ENCODE assay signal across 10 cellular contexts in genomic region chr14:69395929-69396328, GRCh38. TPM values are rescaled to one million over a fixed set of nuclear protein-coding genes. Genes with fewer than 3 reads are reported as not detected.
DNase-seq lines count a peak whose midpoint lies in the region; ATAC-seq and TF ChIP-seq lines count a peak whose summit lies in the region.
"Had no signal": no experiment of that assay in that cellular context is flagged by ENCODE, and none has a peak within 500 bp of the region (broad histone marks: within the 10 kb centered on the region; RNA-seq: fewer than 3 reads in every experiment).

No MANE protein-coding gene starts in this region.

- peaks cover 9% of the 10 kb centered on the region for H3K79me1 ChIP-seq in neuronal stem cell (ENCODE audit: low read depth, low read length)

- H3K36me3 Mint-ChIP-seq in CD8-positive, alpha-beta T cell = peaks cover 66% of the 10 kb centered on the region
- H3K36me3 Mint-ChIP-seq in endodermal cell (ENCODE audit: low read depth) = peaks cover 54% of the 10 kb centered on the region

- H3K27me3 Mint-ChIP-seq in CD8-positive, alpha-beta T cell (ENCODE audit: low read depth) = no peaks in the 10 kb centered on the region
- no peaks in the 10 kb centered on the region for H3K27me3 Mint-ChIP-seq in endodermal cell (ENCODE audit: insufficient read depth)

- TF ChIP-seq CTCF in A673 (conservative IDR thresholded peaks at IDR 0.05; ENCODE audit: low read depth, low read length) = no peak
- TF ChIP-seq CTCF in CD8-positive, alpha-beta T cell (IDR thresholded peaks at IDR 0.05) = no peak
- no peak for TF ChIP-seq CTCF in endodermal cell (conservative IDR thresholded peaks at IDR 0.05)

- H3K14ac ChIP-seq in neuronal stem cell (ENCODE audit: low read length) = no peak overlapping the region

- H3K4me2 ChIP-seq in neuronal stem cell (ENCODE audit: insufficient read depth, low read length, poor library complexity, severe bottlenecking) = no peak overlapping the region

- CTCF ChIA-PET in A673 (lab: Charles Lee) = no interaction called here
- CTCF ChIA-PET in CD8-positive, alpha-beta T cell (lab: Charles Lee) = no interaction called here

- H3K27me3 ChIP-seq in A673 (replicated peaks; ENCODE audit: insufficient read depth, low read depth, low read length, poor library complexity) (no peaks in the 10 kb centered on the region), endodermal cell (ENCODE audit: control insufficient read depth, insufficient read depth, low read length, poor library complexity, severe bottlenecking) (no peaks in the 10 kb centered on the region), neuronal stem cell (ENCODE audit: control insufficient read depth in 3 of 3, insufficient read depth in 3 of 3, low read depth in 1 of 3, low read length in 3 of 3) (no peaks in the 10 kb centered on the region)
- H3K27me3 ChIP-seq in CD8-positive, alpha-beta T cell (ENCODE audit: insufficient read depth, low read length) = no peaks in the 10 kb centered on the region
- H3K27me3 ChIP-seq: breast epithelium had no signal

- peaks cover 79% of the 10 kb centered on the region for H3K4me1 Mint-ChIP-seq in CD8-positive, alpha-beta T cell (ENCODE audit: low read depth)
- peaks cover 25% of the 10 kb centered on the region for H3K4me1 Mint-ChIP-seq in endodermal cell

- H3K9ac ChIP-seq in SK-N-MC (ENCODE audit: insufficient read length) = peak overlapping the region; percentile 56
- H3K9ac ChIP-seq in endodermal cell (ENCODE audit: extremely low read depth, low read length, poor library complexity, severe bottlenecking) = no peak overlapping the region
- no peak overlapping the region for H3K9ac ChIP-seq in neuronal stem cell (ENCODE audit: low read depth, low read length, poor library complexity)

- H3K18ac ChIP-seq in neuronal stem cell (ENCODE audit: low read length) = no peak overlapping the region

- H3K4me3 ChIP-seq in A673 (ENCODE audit: low read depth, low read length, poor library complexity, severe bottlenecking) (peak overlapping the region; percentile 80), SK-N-MC (peak overlapping the region; percentile 45), endodermal cell (ENCODE audit: low read length) (peak overlapping the region; percentile 95), neuronal stem cell (ENCODE audit: low read length in 2 of 2) (no peak overlapping the region)
- no peak overlapping the region for H3K4me3 ChIP-seq in CD8-positive, alpha-beta T cell (ENCODE audit: low read depth, low read length)

- intact Hi-C loops in A673 (cut with micrococcal nuclease; ENCODE audit: unreplicated experiment) = no loop called here
- intact Hi-C loops in CD8-positive, alpha-beta T cell (cut with DNase I, micrococcal nuclease) = loop anchor here (5.0 to 10.0 kb wide), 7 partner anchors 216 to 1926 kb away; partner anchors contain the start of genes SIPA1L1 (in 2 of the 2), RAD51B (in 1 of the 2), RDH11 (in 1 of the 2) and SRSF5 (in 1 of the 2)

- no peak overlapping the region for H2BK5ac ChIP-seq in neuronal stem cell (ENCODE audit: low read length)

- no peak overlapping the region for H2AFZ ChIP-seq in neuronal stem cell (ENCODE audit: low read length)

- H3K9me3 ChIP-seq in A673 (ENCODE audit: low read depth, low read length, poor library complexity, severe bottlenecking) (no peaks in the 10 kb centered on the region), SK-N-MC (ENCODE audit: low read depth, low read length) (no peaks in the 10 kb centered on the region), endodermal cell (ENCODE audit: control insufficient read depth, low read length) (no peaks in the 10 kb centered on the region), neuronal stem cell (replicated peaks in 1 of 2; ENCODE audit: control insufficient read depth in 2 of 2, insufficient read depth in 1 of 2, low read depth in 1 of 2, low read length in 2 of 2) (peaks cover 0 to 2% of the 10 kb centered on the region in 2 donors)
- no peaks in the 10 kb centered on the region for H3K9me3 ChIP-seq in CD8-positive, alpha-beta T cell (ENCODE audit: low read length)
- H3K9me3 ChIP-seq: breast epithelium had no signal

- no peak overlapping the region for H4K91ac ChIP-seq in neuronal stem cell (ENCODE audit: low read depth, low read length, poor library complexity)

- no peak overlapping the region for H3K4ac ChIP-seq in neuronal stem cell (ENCODE audit: low read length)

- peak overlapping the region; percentile 5 for H3K4me3 Mint-ChIP-seq in CD8-positive, alpha-beta T cell
- peak overlapping the region; percentile 93 for H3K4me3 Mint-ChIP-seq in endodermal cell

- no peak overlapping the region for H2BK120ac ChIP-seq in neuronal stem cell (ENCODE audit: low read depth, low read length)

- H2AK5ac ChIP-seq in neuronal stem cell (ENCODE audit: low read depth, low read length) = no peak overlapping the region

- H3K27ac Mint-ChIP-seq in CD8-positive, alpha-beta T cell = no peak overlapping the region
- H3K27ac Mint-ChIP-seq in endodermal cell = no peak overlapping the region

- peak overlapping the region; percentile 48 for H3K27ac ChIP-seq in A673 (ENCODE audit: low read depth, low read length, poor library complexity, severe bottlenecking)
- H3K27ac ChIP-seq in CD8-positive, alpha-beta T cell (ENCODE audit: low read depth, low read length) = no peak overlapping the region
- peak overlapping the region; percentile 62 for H3K27ac ChIP-seq in SK-N-MC
- H3K27ac ChIP-seq in endodermal cell (ENCODE audit: low read depth, low read length) = no peak overlapping the region
- H3K27ac ChIP-seq in neuronal stem cell (replicated peaks; ENCODE audit: low read length) = no peak overlapping the region
- H3K27ac ChIP-seq: breast epithelium had no signal

- POLR2A ChIA-PET in A673 (lab: Charles Lee; ENCODE audit: low non-redundant PET) = no interaction called here
- POLR2A ChIA-PET in CD8-positive, alpha-beta T cell (lab: Charles Lee) = no interaction called here

- no TSS peak for BruUV-seq in A673 (replicated peaks; lab: Mats Ljungman, UMichigan)

- DNase-seq in A673 (ENCODE audit: low spot score) = no peak
- no peak for DNase-seq in CD8-positive, alpha-beta T cell
- DNase-seq in SK-N-MC (ENCODE audit: low read depth, low spot score) = no peak
- DNase-seq in endodermal cell = no peak
- DNase-seq in OCI-M2 (lab: John Stamatoyannopoulos, UW; ENCODE audit: unreplicated experiment) = no peak
- DNase-seq in neuronal stem cell (ENCODE audit: low spot score) = no peak
- DNase-seq: right cardiac atrium had no signal

- H3K36me3 ChIP-seq in A673 (ENCODE audit: insufficient read depth, low read length, poor library complexity, severe bottlenecking) (peaks cover 57% of the 10 kb centered on the region), SK-N-MC (ENCODE audit: insufficient read depth, low read length) (peaks cover 62% of the 10 kb centered on the region), endodermal cell (ENCODE audit: control insufficient read depth, insufficient read depth, low read length) (peaks cover 61% of the 10 kb centered on the region), neuronal stem cell (replicated peaks in 1 of 2; ENCODE audit: control insufficient read depth in 2 of 2, insufficient read depth in 2 of 2, low read length in 2 of 2) (peaks cover 29 to 64% of the 10 kb centered on the region in 2 donors)
- peaks cover 15% of the 10 kb centered on the region for H3K36me3 ChIP-seq in CD8-positive, alpha-beta T cell (ENCODE audit: insufficient read depth, low read length)
- H3K36me3 ChIP-seq: breast epithelium had no signal

- no peak overlapping the region for H3K23ac ChIP-seq in neuronal stem cell (ENCODE audit: low read depth, low read length, poor library complexity)

- H3K9me3 Mint-ChIP-seq in CD8-positive, alpha-beta T cell = no peaks in the 10 kb centered on the region
- no peaks in the 10 kb centered on the region for H3K9me3 Mint-ChIP-seq in endodermal cell

- no peak for ATAC-seq in CD8-positive, alpha-beta T cell
- ATAC-seq in HG02763 (IDR thresholded peaks at IDR 0.05; ENCODE audit: unreplicated experiment) (no peak), HG02970 (IDR thresholded peaks at IDR 0.05; ENCODE audit: low FRiP score, unreplicated experiment) (no peak)
- ATAC-seq: right cardiac atrium had no signal

- WGBS in endodermal cell (ENCODE audit: insufficient coverage in 1 of 2, insufficient read length in 1 of 2), 2 experiments = 97 to 100% methylated on average over 4 of the region's 4 CpGs
- WGBS in neuronal stem cell (ENCODE audit: extremely low coverage in 2 of 2, insufficient read length in 2 of 2, insufficient replicate concordance in 1 of 2), 2 donors = no CpG with 5 or more reads among the region's 4 CpGs

- H2BK15ac ChIP-seq in neuronal stem cell (ENCODE audit: low read length) = no peak overlapping the region

- peaks cover 25% of the 10 kb centered on the region for H3K4me1 ChIP-seq in A673 (ENCODE audit: insufficient read depth, low read length, poor library complexity, severe bottlenecking)
- peaks cover 56% of the 10 kb centered on the region for H3K4me1 ChIP-seq in CD8-positive, alpha-beta T cell (ENCODE audit: insufficient read depth, low read length)
- no peaks in the 10 kb centered on the region for H3K4me1 ChIP-seq in endodermal cell (ENCODE audit: control insufficient read depth, insufficient read depth, low read length)
- H3K4me1 ChIP-seq in neuronal stem cell (ENCODE audit: control insufficient read depth in 2 of 2, insufficient read depth in 1 of 2, low read depth in 1 of 2, low read length in 2 of 2) = peaks cover 4 to 10% of the 10 kb centered on the region in 2 donors

- no peak overlapping the region for H4K8ac ChIP-seq in neuronal stem cell (ENCODE audit: low read depth, low read length)

- H2BK12ac ChIP-seq in neuronal stem cell (ENCODE audit: low read length) = no peak overlapping the region

RNA-seq across cellular contexts. Expression of gene ERH, which starts 2.2 kb away (rescaled TPM):
- total RNA-seq in A673 (2021) (452 and 472 TPM in 2 replicates), endodermal cell (100 to 1,000 TPM; 325 to 340 TPM)
- 10 to 100 TPM; 95.6 to 97.2 TPM for total RNA-seq in CD8-positive, alpha-beta T cell
- polyA plus RNA-seq in endodermal cell (2013, experiment 1 of 2) = 284 TPM
- polyA plus RNA-seq in endodermal cell (2013, experiment 2 of 2) = 267 TPM
- polyA plus RNA-seq in neuronal stem cell (2013, experiment 1 of 2) = 316 TPM
- polyA plus RNA-seq in neuronal stem cell (2013, experiment 2 of 2) = 325 TPM

RNA-seq across cellular contexts. Expression of gene SLC39A9, which starts 2.6 kb away (rescaled TPM):
- total RNA-seq in A673 (2021) (59.2 and 60.8 TPM in 2 replicates), endodermal cell (10 to 100 TPM; 40.8 to 53.8 TPM)
- total RNA-seq in CD8-positive, alpha-beta T cell = 10 to 100 TPM; 15.8 to 18.5 TPM
- polyA plus RNA-seq in endodermal cell (2013, experiment 1 of 2) = 42.4 TPM
- polyA plus RNA-seq in endodermal cell (2013, experiment 2 of 2) = 38.2 TPM
- 28.3 TPM for polyA plus RNA-seq in neuronal stem cell (2013, experiment 1 of 2)
- 27.9 TPM for polyA plus RNA-seq in neuronal stem cell (2013, experiment 2 of 2)

Comparison
In these comparisons a context has a peak if more than half of its experiments do, and no peak if none do; other contexts are left out.
1. H3K27ac ChIP-seq: peak in A673 (single experiment) and SK-N-MC (single experiment); none in CD8-positive, alpha-beta T cell (single experiment), endodermal cell (single experiment) and neuronal stem cell (single experiment).
2. H3K4me3 ChIP-seq: peak in A673 (single experiment), SK-N-MC (single experiment) and endodermal cell (single experiment); none in CD8-positive, alpha-beta T cell (single experiment) and neuronal stem cell (0 of 2).